8 cellular contexts compared by ENCODE assay signal in genomic region chr9:134326754-134327526, GRCh38. TPM values are rescaled to one million over a fixed set of nuclear protein-coding genes. Genes with fewer than 3 reads are reported as not detected.
DNase-seq lines count a peak whose midpoint lies in the region; ATAC-seq and TF ChIP-seq lines count a peak whose summit lies in the region.

No MANE protein-coding gene starts in this region.

- TF ChIP-seq CTCF in fibroblast of pulmonary artery (IDR thresholded peaks at IDR 0.05; ENCODE audit: low read length, missing control alignments) = no peak

- H3K4me3 ChIP-seq in SJSA1 (peak overlapping the region; percentile 82), fibroblast of pulmonary artery (replicated peaks; ENCODE audit: low read depth, low read length) (peak overlapping the region; percentile 67), neuron (ENCODE audit: low read length) (peak overlapping the region; percentile 73)

- no peak overlapping the region for H2AFZ ChIP-seq in neuron (ENCODE audit: low read depth, low read length)

- H3K27me3 ChIP-seq in SJSA1 (replicated peaks) (no peaks in the 10 kb centered on the region), neuron (ENCODE audit: insufficient read depth, low read length) (no peaks in the 10 kb centered on the region)

- DNase-seq in DMS53 (lab: John Stamatoyannopoulos, UW) (peak; percentile 65), DMS53 treated with DMSO at 0.1 percent for 48 hours (lab: John Stamatoyannopoulos, UW; ENCODE audit: unreplicated experiment) (no peak), SJSA1 (ENCODE audit: low read depth in 1 of 2, low spot score in 2 of 2) (peak in 1 of 2 experiments; percentile 63), fibroblast of pulmonary artery (ENCODE audit: low read depth) (no peak), cerebellar nuclear complex (lab: John Stamatoyannopoulos, UW) (no peak), SKM-1 (lab: John Stamatoyannopoulos, UW; ENCODE audit: unreplicated experiment) (no peak)

- peak overlapping the region; percentile 16; the same call in 1 of the 2 replicates for H3K27ac ChIP-seq in SJSA1

- H3K9me3 ChIP-seq in SJSA1 (replicated peaks) (peaks cover 6% of the 10 kb centered on the region; the same call in 1 of the 2 replicates), neuron (ENCODE audit: low read length) (no peaks in the 10 kb centered on the region)

- H3K36me3 ChIP-seq in SJSA1 = peaks cover 3% of the 10 kb centered on the region; the same call in 1 of the 2 replicates
- H3K36me3 ChIP-seq in neuron (ENCODE audit: insufficient read depth, low read length) = no peaks in the 10 kb centered on the region

- no peak for ATAC-seq in HG02938 (IDR thresholded peaks at IDR 0.05; ENCODE audit: unreplicated experiment)

- H3K4me1 ChIP-seq in SJSA1 (replicated peaks) = peaks cover 35% of the 10 kb centered on the region
- peaks cover 43% of the 10 kb centered on the region for H3K4me1 ChIP-seq in neuron (ENCODE audit: insufficient read depth, low read length)

RNA-seq across cellular contexts. Expression of gene RXRA, which starts 0.7 kb away (rescaled TPM):
- 12.2 and 15.7 TPM in 2 replicates for total RNA-seq in SJSA1 (2014; rRNA removed; shearing (Covaris generic))
